Comparison of ENCODE assay signal across 1 cellular context in the genomic region with DNA sequence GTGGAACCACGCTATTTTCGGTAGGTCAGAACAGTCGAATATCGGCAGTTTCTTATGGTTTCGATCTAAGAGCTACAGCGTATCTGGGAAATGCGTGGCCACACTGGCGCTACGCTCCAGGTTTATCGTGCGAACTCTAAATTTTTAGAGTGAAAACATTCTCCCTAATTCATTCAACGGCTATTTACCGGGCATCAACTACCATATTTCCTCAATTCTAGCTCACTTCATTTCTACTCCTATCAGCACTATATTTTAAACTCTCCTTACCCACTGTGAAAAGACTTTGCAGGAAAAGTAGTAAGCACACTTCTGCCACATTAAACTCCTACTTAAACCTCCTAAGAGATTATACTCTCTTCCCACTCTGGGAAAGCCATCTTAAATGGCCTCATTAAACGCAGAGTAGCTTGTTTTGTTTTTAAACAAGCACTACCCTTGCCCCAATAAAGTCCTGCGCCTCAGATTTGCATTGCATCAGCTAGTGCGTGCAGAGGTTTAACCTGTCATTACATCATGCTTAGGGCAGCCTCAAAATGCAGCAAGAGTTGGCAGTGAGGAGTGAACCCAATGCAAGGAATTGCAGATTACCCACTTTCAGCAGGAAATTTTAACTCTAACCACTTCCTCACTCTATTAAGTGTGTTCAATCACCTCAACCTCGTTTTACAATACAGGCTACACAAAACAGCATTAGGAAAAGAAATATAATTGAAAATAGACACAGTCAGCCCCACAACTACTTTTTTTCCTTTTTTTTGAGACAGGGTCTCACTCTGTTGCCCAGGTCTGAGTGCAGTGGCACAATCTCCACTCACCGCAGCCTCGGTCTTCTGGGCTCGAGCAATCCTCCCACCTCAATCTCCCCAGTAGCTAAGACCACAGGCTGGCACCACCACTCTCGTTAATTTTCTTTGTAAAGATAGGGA.
TF ChIP-seq lines count a peak whose summit lies in the region.

No MANE protein-coding gene starts in this region.

TF ChIP-seq in neural cell, 6 proteins besides CTCF, POLR2A, EP300 and RAD21 (continued from another document):
- TF ChIP-seq, protein P1, sequence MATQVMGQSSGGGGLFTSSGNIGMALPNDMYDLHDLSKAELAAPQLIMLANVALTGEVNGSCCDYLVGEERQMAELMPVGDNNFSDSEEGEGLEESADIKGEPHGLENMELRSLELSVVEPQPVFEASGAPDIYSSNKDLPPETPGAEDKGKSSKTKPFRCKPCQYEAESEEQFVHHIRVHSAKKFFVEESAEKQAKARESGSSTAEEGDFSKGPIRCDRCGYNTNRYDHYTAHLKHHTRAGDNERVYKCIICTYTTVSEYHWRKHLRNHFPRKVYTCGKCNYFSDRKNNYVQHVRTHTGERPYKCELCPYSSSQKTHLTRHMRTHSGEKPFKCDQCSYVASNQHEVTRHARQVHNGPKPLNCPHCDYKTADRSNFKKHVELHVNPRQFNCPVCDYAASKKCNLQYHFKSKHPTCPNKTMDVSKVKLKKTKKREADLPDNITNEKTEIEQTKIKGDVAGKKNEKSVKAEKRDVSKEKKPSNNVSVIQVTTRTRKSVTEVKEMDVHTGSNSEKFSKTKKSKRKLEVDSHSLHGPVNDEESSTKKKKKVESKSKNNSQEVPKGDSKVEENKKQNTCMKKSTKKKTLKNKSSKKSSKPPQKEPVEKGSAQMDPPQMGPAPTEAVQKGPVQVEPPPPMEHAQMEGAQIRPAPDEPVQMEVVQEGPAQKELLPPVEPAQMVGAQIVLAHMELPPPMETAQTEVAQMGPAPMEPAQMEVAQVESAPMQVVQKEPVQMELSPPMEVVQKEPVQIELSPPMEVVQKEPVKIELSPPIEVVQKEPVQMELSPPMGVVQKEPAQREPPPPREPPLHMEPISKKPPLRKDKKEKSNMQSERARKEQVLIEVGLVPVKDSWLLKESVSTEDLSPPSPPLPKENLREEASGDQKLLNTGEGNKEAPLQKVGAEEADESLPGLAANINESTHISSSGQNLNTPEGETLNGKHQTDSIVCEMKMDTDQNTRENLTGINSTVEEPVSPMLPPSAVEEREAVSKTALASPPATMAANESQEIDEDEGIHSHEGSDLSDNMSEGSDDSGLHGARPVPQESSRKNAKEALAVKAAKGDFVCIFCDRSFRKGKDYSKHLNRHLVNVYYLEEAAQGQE (IDR thresholded peaks at IDR 0.05; ENCODE audit: borderline replicate concordance): no peak
- TF ChIP-seq TAF1 (IDR thresholded peaks at IDR 0.05; ENCODE audit: low read depth) (no peak), MXI1 (conservative IDR thresholded peaks at IDR 0.05; ENCODE audit: poor library complexity, severe bottlenecking) (no peak)
